10 cellular contexts compared by ENCODE assay signal in the genomic region with DNA sequence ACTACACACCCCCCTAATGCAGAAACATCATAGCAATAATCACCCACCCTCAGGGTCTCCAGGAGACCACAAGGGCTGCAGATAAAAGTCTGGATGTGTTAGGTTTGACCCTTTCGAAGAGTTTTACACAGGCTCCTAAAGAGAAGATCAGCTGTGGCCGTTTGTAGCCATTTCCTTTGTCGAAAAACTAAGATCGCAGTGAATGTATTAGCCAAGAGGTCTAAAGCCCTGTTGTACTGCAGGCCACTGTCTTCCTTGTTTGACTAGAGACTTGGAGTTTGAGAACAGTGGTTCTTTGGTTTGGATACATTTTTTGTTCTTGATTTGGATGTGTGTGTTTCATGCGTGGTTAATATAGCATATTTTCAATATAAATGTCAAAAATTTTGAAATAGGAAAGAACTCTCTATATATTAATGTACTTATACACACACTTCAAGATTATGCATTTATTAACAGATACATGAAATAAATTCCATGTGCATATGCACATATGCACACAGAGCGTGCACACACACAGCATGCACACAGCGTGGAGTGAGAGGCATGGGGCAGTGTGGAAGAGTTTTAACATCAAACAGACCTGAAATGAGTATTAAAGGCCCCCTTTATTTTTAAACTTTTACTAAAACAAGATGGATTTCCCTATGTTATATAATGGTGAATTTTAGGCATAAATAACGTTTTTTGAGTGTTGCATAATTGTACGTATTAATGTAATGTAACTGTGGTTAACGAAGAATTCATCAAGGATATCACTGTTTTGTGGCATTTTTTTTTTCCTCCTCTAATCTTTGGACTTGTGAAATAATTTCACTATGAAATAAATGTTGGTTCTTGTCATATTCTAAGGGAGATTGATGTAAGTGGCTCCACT. TPM values are rescaled to one million over a fixed set of nuclear protein-coding genes. Genes with fewer than 3 reads are reported as not detected.
DNase-seq lines count a peak whose midpoint lies in the region; ATAC-seq and TF ChIP-seq lines count a peak whose summit lies in the region.
"Had no signal": no experiment of that assay in that cellular context is flagged by ENCODE, and none has a peak within 500 bp of the region (broad histone marks: within the 10 kb centered on the region; RNA-seq: fewer than 3 reads in every experiment).

No MANE protein-coding gene starts in this region.

- H3K27ac ChIP-seq in psoas muscle = no peak overlapping the region
- H3K27ac ChIP-seq: SJCRH30 had no signal

- H3K36me3 Mint-ChIP-seq in activated naive CD8-positive, alpha-beta T cell treated with anti-CD3 and anti-CD28 coated beads, Interleukin-2, amount 50 U/mL, for 24 hours (ENCODE audit: low read depth) = peaks cover 67% of the 10 kb centered on the region

- WGBS in psoas muscle, 3 donors = 67 to 74% (median 69%) methylated on average over 10 of the region's 10 CpGs

- no peaks in the 10 kb centered on the region for H3K27me3 Mint-ChIP-seq in activated naive CD8-positive, alpha-beta T cell treated with anti-CD3 and anti-CD28 coated beads, Interleukin-2, amount 50 U/mL, for 24 hours

- no peak for TF ChIP-seq CTCF in GM12865 (IDR thresholded peaks at IDR 0.05; ENCODE audit: insufficient read depth, low read depth, low read length, missing control alignments)
- no peak for TF ChIP-seq CTCF in psoas muscle (IDR thresholded peaks at IDR 0.05)

- no peaks in the 10 kb centered on the region for H3K9me3 ChIP-seq in psoas muscle
- H3K9me3 ChIP-seq: SJCRH30 had no signal

- H3K36me3 ChIP-seq in psoas muscle (ENCODE audit: insufficient read depth in 1 of 2, low read depth in 1 of 2) = no peaks in the 10 kb centered on the region
- H3K36me3 ChIP-seq: SJCRH30 had no signal

- intact Hi-C loops in psoas muscle (cut with DNase I) = no loop called here

- H3K27ac Mint-ChIP-seq in activated naive CD8-positive, alpha-beta T cell treated with anti-CD3 and anti-CD28 coated beads, Interleukin-2, amount 50 U/mL, for 24 hours = peak overlapping the region; percentile 96

- peak overlapping the region; percentile 92 for H3K4me3 Mint-ChIP-seq in activated naive CD8-positive, alpha-beta T cell treated with anti-CD3 and anti-CD28 coated beads, Interleukin-2, amount 50 U/mL, for 24 hours

- H3K4me1 ChIP-seq in psoas muscle = peaks cover 3% of the 10 kb centered on the region
- H3K4me1 ChIP-seq: SJCRH30 had no signal

- DNase-seq in GM12865 (ENCODE audit: low read depth) (no peak), NAMALWA (ENCODE audit: low spot score) (peak; percentile 75), psoas muscle (no peak), NCI-H2029 (lab: John Stamatoyannopoulos, UW) (no peak), COR-L47 (lab: John Stamatoyannopoulos, UW) (no peak)
- no peak for DNase-seq in activated naive CD8-positive, alpha-beta T cell treated with anti-CD3 and anti-CD28 coated beads, Interleukin-2, amount 50 U/mL, for 24 hours
- DNase-seq in stimulated activated CD4-positive, alpha-beta T cell treated with anti-CD3 and anti-CD28 coated beads, Interleukin-4, amount 100 ng/mL, for 1 hour = no peak
- DNase-seq: SJCRH30 had no signal

- peak overlapping the region; percentile 81 for H3K4me3 ChIP-seq in GM12865 (ENCODE audit: low read depth, low read length)
- peak overlapping the region; percentile 59 for H3K4me3 ChIP-seq in psoas muscle
- H3K4me3 ChIP-seq: lung, SJCRH30 had no signal

- peaks cover 3 to 51% (median 14%) of the 10 kb centered on the region in 3 donors for H3K27me3 ChIP-seq in psoas muscle (ENCODE audit: insufficient read depth in 3 of 3, low read length in 2 of 3)
- H3K27me3 ChIP-seq: SJCRH30 had no signal

- ATAC-seq in activated naive CD8-positive, alpha-beta T cell treated with anti-CD3 and anti-CD28 coated beads, Interleukin-2, amount 50 U/mL, for 24 hours = no peak
- ATAC-seq in psoas muscle = no peak

- peaks cover 41% of the 10 kb centered on the region for H3K4me1 Mint-ChIP-seq in activated naive CD8-positive, alpha-beta T cell treated with anti-CD3 and anti-CD28 coated beads, Interleukin-2, amount 50 U/mL, for 24 hours

- H3K9me3 Mint-ChIP-seq in activated naive CD8-positive, alpha-beta T cell treated with anti-CD3 and anti-CD28 coated beads, Interleukin-2, amount 50 U/mL, for 24 hours = no peaks in the 10 kb centered on the region

RNA-seq across cellular contexts. Expression of a gene that starts 2.2 kb away (rescaled TPM):
- total RNA-seq in psoas muscle = 1 to 10 TPM; 1.1 to 2.0 (median 1.6) TPM
- polyA plus RNA-seq in psoas muscle = under 1 TPM; 0.18 to 0.37 (median 0.26) TPM
- total RNA-seq: fibroblast of villous mesenchyme, SJCRH30 had no signal
